22 cellular contexts compared by ENCODE assay signal in the genomic region with DNA sequence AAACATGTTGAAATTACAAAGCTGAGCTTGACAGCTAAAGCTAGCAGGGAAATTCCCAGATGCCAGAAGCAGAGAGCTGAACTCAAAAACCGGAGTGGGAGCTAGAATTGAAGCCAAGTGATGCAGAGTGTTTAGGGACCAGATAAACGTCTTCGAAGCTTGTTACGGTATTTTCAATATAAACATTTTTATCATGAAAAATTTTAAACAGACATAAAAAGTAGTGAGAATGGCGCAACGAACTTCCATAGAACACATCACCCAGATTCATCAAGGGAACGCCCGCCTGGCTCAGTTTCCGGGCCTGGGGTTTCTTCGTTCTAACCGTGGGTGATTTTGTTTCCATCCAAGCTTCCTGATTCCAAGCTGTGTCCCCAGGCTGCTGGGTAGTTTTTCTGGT. TPM values are rescaled to one million over a fixed set of nuclear protein-coding genes. Genes with fewer than 3 reads are reported as not detected.
"Had no signal": no experiment of that assay in that cellular context is flagged by ENCODE, and none has a peak within 500 bp of the region (broad histone marks: within the 10 kb centered on the region; RNA-seq: fewer than 3 reads in every experiment).

No MANE protein-coding gene starts in this region.

- H3K36me3 Mint-ChIP-seq: activated naive CD8-positive, alpha-beta T cell; memory B cell; natural killer cell; stimulated activated naive B cell treated with anti-CD40 and anti-IgM and Interleukin-4, amounts not matched to agents 10 μg/mL and 1 μg/mL and 100 μg/mL, for 72 hours had no signal

- H3K4me1 Mint-ChIP-seq: activated B cell treated with CpG ODN at 0.5 μM for 24 hours; natural killer cell; stimulated activated naive B cell treated with anti-CD40 and anti-IgM and Interleukin-4, amounts not matched to agents 10 μg/mL and 1 μg/mL and 100 μg/mL, for 72 hours had no signal

- H3K4me3 Mint-ChIP-seq: activated B cell treated with CpG ODN at 0.5 μM for 24 hours; activated naive CD8-positive, alpha-beta T cell; activated T-cell treated with anti-CD3 and anti-CD28 coated beads, Interleukin-2, amount 50 U/mL, for 72 hours; memory B cell; natural killer cell; stimulated activated naive B cell treated with anti-CD40 and anti-IgM and Interleukin-4, amounts not matched to agents 10 μg/mL and 1 μg/mL and 100 μg/mL, for 72 hours; T-helper 2 cell treated with Interferon-gamma antibody and Interleukin-4, amounts not matched to agents 5 μg/mL and 100 μg/mL, for 36 hours had no signal

- H3K9me3 Mint-ChIP-seq: activated B cell treated with CpG ODN at 0.5 μM for 24 hours; activated T-cell treated with anti-CD3 and anti-CD28 coated beads, Interleukin-2, amount 50 U/mL, for 72 hours; memory B cell; natural killer cell; stimulated activated naive B cell treated with anti-CD40 and anti-IgM and Interleukin-4, amounts not matched to agents 10 μg/mL and 1 μg/mL and 100 μg/mL, for 72 hours; T-helper 2 cell treated with Interferon-gamma antibody and Interleukin-4, amounts not matched to agents 5 μg/mL and 100 μg/mL, for 36 hours had no signal

- H3K27ac ChIP-seq: right atrium auricular region had no signal

- H3K9me3 ChIP-seq: right atrium auricular region had no signal

- DNase-seq: activated B cell treated with CpG ODN at 0.5 μM for 24 hours; activated CD4-positive, alpha-beta T cell treated with anti-CD3 and anti-CD28 coated beads for 48 hours; activated CD8-positive, alpha-beta memory T cell treated with anti-CD3 and anti-CD28 coated beads, Interleukin-2, amount 50 U/mL, for 48 hours; activated gamma-delta T cell treated with Interleukin-2 at 50 U/mL for 16 hours; activated T-cell treated with anti-CD3 and anti-CD28 coated beads, Interleukin-2, amount 50 U/mL, for 72 hours; amygdala; heart right ventricle; natural killer cell; nucleus accumbens; stimulated activated CD4-positive, alpha-beta T cell treated with anti-CD3 and anti-CD28 coated beads, Interleukin-2, amount 100 ng/mL, for 48 hours; stimulated activated naive B cell treated with anti-CD40 and anti-IgM and Interleukin-4, amounts not matched to agents 10 μg/mL and 1 μg/mL and 100 μg/mL, for 72 hours; trophoblast cell had no signal

- H3K27me3 Mint-ChIP-seq: activated B cell treated with CpG ODN at 0.5 μM for 24 hours; activated naive CD8-positive, alpha-beta T cell had no signal

- H3K27me3 ChIP-seq: heart right ventricle, right atrium auricular region had no signal

- H3K27ac Mint-ChIP-seq: activated B cell treated with CpG ODN at 0.5 μM for 24 hours; activated naive CD8-positive, alpha-beta T cell; activated T-cell treated with anti-CD3 and anti-CD28 coated beads, Interleukin-2, amount 50 U/mL, for 72 hours; memory B cell; natural killer cell; stimulated activated naive B cell treated with anti-CD40 and anti-IgM and Interleukin-4, amounts not matched to agents 10 μg/mL and 1 μg/mL and 100 μg/mL, for 72 hours; T-helper 2 cell treated with Interferon-gamma antibody and Interleukin-4, amounts not matched to agents 5 μg/mL and 100 μg/mL, for 36 hours had no signal

- H3K36me3 ChIP-seq: heart right ventricle, right atrium auricular region had no signal

- H3K4me3 ChIP-seq: heart right ventricle, right atrium auricular region had no signal

- ATAC-seq: activated T-cell treated with anti-CD3 and anti-CD28 coated beads, Interleukin-2, amount 50 U/mL, for 72 hours; esophagus mucosa; heart right ventricle; natural killer cell; stimulated activated naive B cell treated with anti-CD40 and anti-IgM and Interleukin-4, amounts not matched to agents 10 μg/mL and 1 μg/mL and 100 μg/mL, for 72 hours had no signal

RNA-seq across cellular contexts. Expression of a gene that starts 43.6 kb away (rescaled TPM):
- total RNA-seq: activated B cell treated with CpG ODN at 0.5 μM for 24 hours; activated T-cell treated with anti-CD3 and anti-CD28 coated beads, Interleukin-2, amount 50 U/mL, for 72 hours; frontal cortex; natural killer cell; posterior vena cava; right atrium auricular region; SK-MEL-5; skeletal muscle tissue; subcutaneous adipose tissue had no signal
